1 cellular context compared by ENCODE assay signal in the genomic region with DNA sequence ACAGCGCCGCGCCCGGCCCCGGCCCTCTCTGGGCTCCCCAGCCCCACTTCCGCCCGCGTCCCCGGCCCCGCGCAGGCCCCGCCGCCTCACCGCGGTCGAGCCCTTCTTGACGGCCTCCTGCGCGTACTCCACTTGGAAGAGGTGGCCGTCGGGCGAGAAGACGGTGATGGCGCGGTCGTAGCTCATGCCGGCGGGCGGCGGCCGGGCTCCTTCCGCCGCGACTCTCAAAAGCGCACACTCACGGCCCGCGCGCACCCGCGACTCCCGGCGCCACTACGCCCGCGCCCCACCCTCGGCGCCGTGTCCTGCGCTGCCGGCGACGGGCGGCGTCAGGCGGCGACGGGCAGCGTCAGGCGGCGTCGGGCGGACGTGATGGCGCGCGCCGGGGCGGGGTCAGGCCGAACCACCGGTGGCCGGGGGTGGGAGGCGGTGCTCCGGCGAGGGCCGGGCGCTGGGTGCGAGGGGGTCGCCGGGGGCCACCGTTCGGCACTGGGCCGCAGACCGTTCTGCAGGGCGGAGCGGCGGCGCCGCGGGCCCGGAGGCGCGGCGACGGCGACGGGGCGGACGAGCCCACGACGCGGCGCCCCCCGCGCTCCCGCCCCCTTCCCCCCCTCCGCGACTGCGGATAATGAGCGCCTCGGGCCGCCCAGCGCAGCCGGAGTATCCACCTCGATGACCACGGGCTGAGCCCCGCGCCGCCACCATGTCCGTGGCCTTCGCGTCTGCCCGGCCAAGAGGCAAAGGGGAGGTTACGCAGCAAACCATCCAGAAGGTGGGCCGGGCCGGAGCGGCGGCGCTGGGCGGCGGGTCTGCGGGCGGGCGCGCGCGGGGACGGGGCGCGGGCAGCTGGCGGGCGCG.
TF ChIP-seq lines count a peak whose summit lies in the region.

A gene (minus strand): TSS at position 277 of the 858 bp plus-strand sequence. CDS start 91 bp downstream, at position 186.
A gene with protein sequence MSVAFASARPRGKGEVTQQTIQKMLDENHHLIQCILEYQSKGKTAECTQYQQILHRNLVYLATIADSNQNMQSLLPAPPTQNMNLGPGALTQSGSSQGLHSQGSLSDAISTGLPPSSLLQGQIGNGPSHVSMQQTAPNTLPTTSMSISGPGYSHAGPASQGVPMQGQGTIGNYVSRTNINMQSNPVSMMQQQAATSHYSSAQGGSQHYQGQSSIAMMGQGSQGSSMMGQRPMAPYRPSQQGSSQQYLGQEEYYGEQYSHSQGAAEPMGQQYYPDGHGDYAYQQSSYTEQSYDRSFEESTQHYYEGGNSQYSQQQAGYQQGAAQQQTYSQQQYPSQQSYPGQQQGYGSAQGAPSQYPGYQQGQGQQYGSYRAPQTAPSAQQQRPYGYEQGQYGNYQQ (plus strand): TSS at position 652 of the 858 bp plus-strand sequence. CDS start 52 bp downstream, at position 704.

TF ChIP-seq in IMR-90, 13 proteins besides CTCF, POLR2A, EP300 and RAD21:
- TF ChIP-seq, protein P1, sequence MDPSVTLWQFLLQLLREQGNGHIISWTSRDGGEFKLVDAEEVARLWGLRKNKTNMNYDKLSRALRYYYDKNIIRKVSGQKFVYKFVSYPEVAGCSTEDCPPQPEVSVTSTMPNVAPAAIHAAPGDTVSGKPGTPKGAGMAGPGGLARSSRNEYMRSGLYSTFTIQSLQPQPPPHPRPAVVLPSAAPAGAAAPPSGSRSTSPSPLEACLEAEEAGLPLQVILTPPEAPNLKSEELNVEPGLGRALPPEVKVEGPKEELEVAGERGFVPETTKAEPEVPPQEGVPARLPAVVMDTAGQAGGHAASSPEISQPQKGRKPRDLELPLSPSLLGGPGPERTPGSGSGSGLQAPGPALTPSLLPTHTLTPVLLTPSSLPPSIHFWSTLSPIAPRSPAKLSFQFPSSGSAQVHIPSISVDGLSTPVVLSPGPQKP (IDR thresholded peaks at IDR 0.05; ENCODE audit: borderline replicate concordance, low read depth, low read length) = no peak
- TF ChIP-seq MAZ (IDR thresholded peaks at IDR 0.05; ENCODE audit: borderline replicate concordance, low read depth, low read length) (peak; percentile 86; the same call in 1 of the 2 replicates), SMC3 (IDR thresholded peaks at IDR 0.05; ENCODE audit: low read depth, low read length) (no peak), BHLHE40 (IDR thresholded peaks at IDR 0.05; ENCODE audit: low read depth, low read length) (peak; percentile 85), FOS (IDR thresholded peaks at IDR 0.05; ENCODE audit: low read depth, low read length) (no peak), CHD1 (IDR thresholded peaks at IDR 0.05; ENCODE audit: low read depth, low read length) (no peak), MXI1 (IDR thresholded peaks at IDR 0.05; ENCODE audit: borderline replicate concordance, low read depth, low read length) (0 out of 2 replicates have a peak, but pooled peaks have one; percentile 67), NFE2L2 (IDR thresholded peaks at IDR 0.05; ENCODE audit: low read depth, low read length) (peak; percentile 37; the same call in 1 of the 2 replicates), MAFK (IDR thresholded peaks at IDR 0.05; ENCODE audit: low read depth, low read length) (no peak), RCOR1 (IDR thresholded peaks at IDR 0.05; ENCODE audit: insufficient replicate concordance, low read length) (no peak), RFX5 (IDR thresholded peaks at IDR 0.05; ENCODE audit: low read depth, low read length) (no peak), CEBPB (IDR thresholded peaks at IDR 0.05; ENCODE audit: low read depth, low read length) (no peak)
- TF ChIP-seq, protein P2, sequence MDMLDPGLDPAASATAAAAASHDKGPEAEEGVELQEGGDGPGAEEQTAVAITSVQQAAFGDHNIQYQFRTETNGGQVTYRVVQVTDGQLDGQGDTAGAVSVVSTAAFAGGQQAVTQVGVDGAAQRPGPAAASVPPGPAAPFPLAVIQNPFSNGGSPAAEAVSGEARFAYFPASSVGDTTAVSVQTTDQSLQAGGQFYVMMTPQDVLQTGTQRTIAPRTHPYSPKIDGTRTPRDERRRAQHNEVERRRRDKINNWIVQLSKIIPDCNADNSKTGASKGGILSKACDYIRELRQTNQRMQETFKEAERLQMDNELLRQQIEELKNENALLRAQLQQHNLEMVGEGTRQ (IDR thresholded peaks at IDR 0.05; ENCODE audit: low read depth, low read length) = no peak
